28 cellular contexts compared by ENCODE assay signal in genomic region chr12:4052691-4053090, GRCh38.
"Had no signal": no experiment of that assay in that cellular context is flagged by ENCODE, and none has a peak within 500 bp of the region (broad histone marks: within the 10 kb centered on the region; RNA-seq: fewer than 3 reads in every experiment).

No MANE protein-coding gene starts in this region.

- DNase-seq: activated CD4-positive, alpha-beta memory T cell treated with anti-CD3 and anti-CD28 coated beads for 36 hours; activated CD4-positive, alpha-beta T cell treated with anti-CD3 and anti-CD28 coated beads, Interleukin-2, amount 10 ng/mL, durations not matched to agents 7 days and 5 days; activated CD4-positive, CD25-positive, alpha-beta regulatory T cell; activated gamma-delta T cell; activated naive CD4-positive, alpha-beta T cell treated with anti-CD3 and anti-CD28 coated beads for 36 hours; activated T-cell treated with anti-CD3 and anti-CD28 coated beads for 4 hours; activated T-cell treated with anti-CD3 and anti-CD28 coated beads, Interleukin-2, amount 50 U/mL, for 48 hours; amygdala; Karpas-422; NCI-H1105 treated with DMSO at 0.1 percent for 48 hours; NCI-H1436 treated with DMSO at 0.1 percent for 48 hours; NCI-H187; NCI-H2081; NCI-H510A treated with DMSO at 0.1 percent for 48 hours; NCI-H69; NK-92 treated with Interleukin-12 subunit alpha and Interleukin-12 subunit beta, amount 100 ng/mL, for 24 hours; OCI-M1; RPMI8226; T-cell; T-helper 2 cell had no signal

- FAIRE-seq: astrocyte, K562 had no signal

- ATAC-seq: activated T-helper 17 cell treated with anti-CD3 and anti-CD28 coated beads, Interleukin-2, amount 50 U/mL, for 72 hours; K562; Panc1; T-cell had no signal

- H3K4me3 Mint-ChIP-seq: activated CD4-positive, alpha-beta memory T cell treated with anti-CD3 and anti-CD28 coated beads for 36 hours; activated CD4-positive, alpha-beta T cell treated with anti-CD3 and anti-CD28 coated beads, Interleukin-2, amount 10 ng/mL, durations not matched to agents 7 days and 5 days; activated naive CD4-positive, alpha-beta T cell treated with anti-CD3 and anti-CD28 coated beads for 36 hours; activated naive CD8-positive, alpha-beta T cell; activated T-helper 17 cell treated with anti-CD3 and anti-CD28 coated beads, Interleukin-2, amount 50 U/mL, for 72 hours; brain; T-cell had no signal

- H3K27ac ChIP-seq: SK-N-MC, VCaP had no signal

- H3K9me3 Mint-ChIP-seq: activated CD4-positive, alpha-beta memory T cell treated with anti-CD3 and anti-CD28 coated beads for 36 hours; activated CD4-positive, alpha-beta T cell treated with anti-CD3 and anti-CD28 coated beads, Interleukin-2, amount 10 ng/mL, durations not matched to agents 7 days and 5 days; activated naive CD4-positive, alpha-beta T cell treated with anti-CD3 and anti-CD28 coated beads for 36 hours; activated T-helper 17 cell treated with anti-CD3 and anti-CD28 coated beads, Interleukin-2, amount 50 U/mL, for 72 hours; brain; T-cell had no signal

- H3K27ac Mint-ChIP-seq: activated CD4-positive, alpha-beta memory T cell treated with anti-CD3 and anti-CD28 coated beads for 36 hours; activated CD4-positive, alpha-beta T cell treated with anti-CD3 and anti-CD28 coated beads, Interleukin-2, amount 10 ng/mL, durations not matched to agents 7 days and 5 days; activated naive CD4-positive, alpha-beta T cell treated with anti-CD3 and anti-CD28 coated beads for 36 hours; activated naive CD8-positive, alpha-beta T cell; activated T-helper 17 cell treated with anti-CD3 and anti-CD28 coated beads, Interleukin-2, amount 50 U/mL, for 72 hours; T-cell had no signal

- H3K27me3 Mint-ChIP-seq: activated CD4-positive, alpha-beta memory T cell treated with anti-CD3 and anti-CD28 coated beads for 36 hours; activated CD4-positive, alpha-beta T cell treated with anti-CD3 and anti-CD28 coated beads, Interleukin-2, amount 10 ng/mL, durations not matched to agents 7 days and 5 days; activated naive CD8-positive, alpha-beta T cell; activated T-helper 17 cell treated with anti-CD3 and anti-CD28 coated beads, Interleukin-2, amount 50 U/mL, for 72 hours; brain; T-cell had no signal

- H3K4me3 ChIP-seq: K562, SK-N-MC had no signal

- H3K36me3 Mint-ChIP-seq: activated CD4-positive, alpha-beta memory T cell treated with anti-CD3 and anti-CD28 coated beads for 36 hours; brain had no signal
